8 cellular contexts compared by ENCODE assay signal in genomic region chr6:106339334-106340029, GRCh38. TPM values are rescaled to one million over a fixed set of nuclear protein-coding genes. Genes with fewer than 3 reads are reported as not detected.
A peak's percentile ranks its signal among the peaks of the same experiment; 100 is the strongest.
DNase-seq lines count a peak whose midpoint lies in the region; ATAC-seq and TF ChIP-seq lines count a peak whose summit lies in the region.

No MANE protein-coding gene starts in this region.

- peak overlapping the region; percentile 13 for H3K4me3 Mint-ChIP-seq in activated naive CD8-positive, alpha-beta T cell treated with anti-CD3 and anti-CD28 coated beads for 36 hours
- H3K4me3 Mint-ChIP-seq in progenitor cell of endocrine pancreas (ENCODE audit: low read depth), result no peak overlapping the region

- intact Hi-C loops in head of caudate nucleus (cut with DNase I), result loop anchor here (10.0 kb wide), 1 partner anchor 225 kb away; no protein-coding TSS in a partner anchor

- no peaks in the 10 kb centered on the region for H3K9me3 Mint-ChIP-seq in activated naive CD8-positive, alpha-beta T cell treated with anti-CD3 and anti-CD28 coated beads for 36 hours
- no peaks in the 10 kb centered on the region for H3K9me3 Mint-ChIP-seq in progenitor cell of endocrine pancreas (ENCODE audit: low read depth)

- peaks cover 4% of the 10 kb centered on the region for H3K4me1 Mint-ChIP-seq in activated naive CD8-positive, alpha-beta T cell treated with anti-CD3 and anti-CD28 coated beads for 36 hours
- peaks cover 3% of the 10 kb centered on the region for H3K4me1 Mint-ChIP-seq in progenitor cell of endocrine pancreas (ENCODE audit: low read depth)

- peak; percentile 74 for ATAC-seq in GM18907 (IDR thresholded peaks at IDR 0.05; ENCODE audit: unreplicated experiment)
- ATAC-seq in HG03521 (IDR thresholded peaks at IDR 0.05; ENCODE audit: unreplicated experiment), result no peak

- H3K27ac Mint-ChIP-seq in activated naive CD8-positive, alpha-beta T cell treated with anti-CD3 and anti-CD28 coated beads for 36 hours, result no peak overlapping the region
- H3K27ac Mint-ChIP-seq in progenitor cell of endocrine pancreas, result no peak overlapping the region

- no peaks in the 10 kb centered on the region for H3K36me3 Mint-ChIP-seq in activated naive CD8-positive, alpha-beta T cell treated with anti-CD3 and anti-CD28 coated beads for 36 hours
- H3K36me3 Mint-ChIP-seq in progenitor cell of endocrine pancreas (ENCODE audit: insufficient read depth), result no peaks in the 10 kb centered on the region

- H3K4me3 ChIP-seq in AG10803 (ENCODE audit: low read length), result no peak overlapping the region

- DNase-seq in AG10803 (ENCODE audit: low read depth) (peak; percentile 68), LHCN-M2 (ENCODE audit: low read depth) (peak; percentile 87), SHP77 (lab: John Stamatoyannopoulos, UW) (peak; percentile 70 to 77), head of caudate nucleus (peak in 41 of 42 donors; percentile 3 to 84 (median 54)), progenitor cell of endocrine pancreas (ENCODE audit: low spot score, unreplicated experiment) (peak; percentile 23)
- DNase-seq in activated naive CD8-positive, alpha-beta T cell treated with anti-CD3 and anti-CD28 coated beads for 36 hours, result peak; percentile 35

- peaks cover 13% of the 10 kb centered on the region for H3K27me3 Mint-ChIP-seq in activated naive CD8-positive, alpha-beta T cell treated with anti-CD3 and anti-CD28 coated beads for 36 hours
- H3K27me3 Mint-ChIP-seq in progenitor cell of endocrine pancreas, result peaks cover 12% of the 10 kb centered on the region

- TF ChIP-seq CTCF in AG10803 (conservative IDR thresholded peaks at IDR 0.05; ENCODE audit: low read length), result peak; percentile 86
- peak; percentile 80 for TF ChIP-seq CTCF in progenitor cell of endocrine pancreas (IDR thresholded peaks at IDR 0.05; ENCODE audit: unreplicated experiment)

RNA-seq across cellular contexts. Expression of gene ATG5, which starts 13.9 kb away (rescaled TPM):
- 47.4 and 51.9 TPM in 2 replicates for total RNA-seq in LHCN-M2 (2014; rRNA removed)
- 20.8 TPM for polyA plus RNA-seq in LHCN-M2 (2012)
- 10 to 100 TPM; 36.9 to 41.8 TPM for total RNA-seq in activated naive CD8-positive, alpha-beta T cell treated with anti-CD3 and anti-CD28 coated beads for 36 hours
- total RNA-seq in progenitor cell of endocrine pancreas, result 39.6 and 40.8 TPM in 2 replicates

RNA-seq across cellular contexts. Expression of gene CRYBG1, which starts 21.0 kb away (rescaled TPM):
- total RNA-seq in LHCN-M2 (2014; rRNA removed), result 43.6 and 48.6 TPM in 2 replicates
- polyA plus RNA-seq in LHCN-M2 (2012), result 5.6 TPM
- total RNA-seq in activated naive CD8-positive, alpha-beta T cell treated with anti-CD3 and anti-CD28 coated beads for 36 hours, result 10 to 100 TPM; 20.3 to 20.4 TPM
- 3.0 and 3.4 TPM in 2 replicates for total RNA-seq in progenitor cell of endocrine pancreas

Comparison
In these comparisons a context has a peak if more than half of its experiments do, and no peak if none do; other contexts are left out.
1. DNase-seq: peak in every context shown above with its lines; median percentile 87 in LHCN-M2; 74 in SHP77; 68 in AG10803; 54 in head of caudate nucleus; 35 in activated naive CD8-positive, alpha-beta T cell treated with anti-CD3 and anti-CD28 coated beads for 36 hours; 23 in progenitor cell of endocrine pancreas.